Comparison of ENCODE assay signal across 20 cellular contexts in the genomic region with DNA sequence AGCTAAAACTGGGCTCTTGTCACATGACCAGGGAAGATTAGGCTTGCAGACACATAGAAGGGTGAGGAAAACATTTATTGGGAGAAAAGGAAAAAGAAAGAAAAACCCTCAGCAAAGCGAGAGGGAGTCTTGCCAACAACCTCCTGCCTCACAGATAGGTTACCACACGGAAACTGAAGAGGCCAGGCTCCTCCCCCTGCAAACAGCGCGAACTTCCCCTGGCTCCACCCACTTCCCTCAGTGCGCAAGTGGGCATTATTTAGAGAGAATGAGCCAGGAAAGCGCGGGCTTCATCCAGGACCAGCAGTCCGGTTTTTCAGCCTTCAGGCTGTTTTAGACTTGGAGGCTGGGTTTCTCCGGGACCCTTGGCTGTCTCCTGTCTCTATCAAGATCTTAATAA.
"Had no signal": no experiment of that assay in that cellular context is flagged by ENCODE, and none has a peak within 500 bp of the region (broad histone marks: within the 10 kb centered on the region; RNA-seq: fewer than 3 reads in every experiment).

No MANE protein-coding gene starts in this region.

- H3K36me3 Mint-ChIP-seq: activated CD4-positive, alpha-beta memory T cell treated with anti-CD3 and anti-CD28 coated beads for 36 hours; activated naive CD8-positive, alpha-beta T cell treated with anti-CD3 and anti-CD28 coated beads for 36 hours had no signal

- H3K4me3 ChIP-seq: K562, PC-9 had no signal

- H3K4me3 Mint-ChIP-seq: activated CD4-positive, alpha-beta memory T cell treated with anti-CD3 and anti-CD28 coated beads for 36 hours; activated CD4-positive, alpha-beta T cell treated with anti-CD3 and anti-CD28 coated beads, Interleukin-2, amount 10 ng/mL, durations not matched to agents 7 days and 5 days; activated naive CD4-positive, alpha-beta T cell treated with anti-CD3 and anti-CD28 coated beads for 36 hours; activated naive CD8-positive, alpha-beta T cell treated with anti-CD3 and anti-CD28 coated beads for 36 hours; activated T-helper 17 cell treated with anti-CD3 and anti-CD28 coated beads, Interleukin-2, amount 50 U/mL, for 72 hours; T-helper 17 cell had no signal

- H3K4me2 ChIP-seq: PC-9 had no signal

- DNase-seq: activated CD4-positive, alpha-beta memory T cell treated with anti-CD3 and anti-CD28 coated beads for 36 hours; activated CD4-positive, alpha-beta T cell treated with anti-CD3 and anti-CD28 coated beads, Interleukin-2, amount 10 ng/mL, durations not matched to agents 7 days and 5 days; activated CD4-positive, CD25-positive, alpha-beta regulatory T cell; activated CD8-positive, alpha-beta memory T cell treated with anti-CD3 and anti-CD28 coated beads for 24 hours; activated gamma-delta T cell; activated naive CD4-positive, alpha-beta T cell treated with anti-CD3 and anti-CD28 coated beads for 36 hours; activated naive CD8-positive, alpha-beta T cell treated with anti-CD3 and anti-CD28 coated beads for 36 hours; activated T-cell treated with anti-CD3 and anti-CD28 coated beads, Interleukin-2, amount 50 U/mL, for 48 hours; central memory CD4-positive, alpha-beta T cell; Karpas-422; MM.1S; NCI-H1930; NCI-H510A treated with DMSO at 0.1 percent for 48 hours; NCI-H69; PC-9; SHP77 treated with DMSO at 0.1 percent for 48 hours; T-helper 17 cell; T-helper 9 cell had no signal

- H3K27ac Mint-ChIP-seq: activated CD4-positive, alpha-beta memory T cell treated with anti-CD3 and anti-CD28 coated beads for 36 hours; activated CD4-positive, alpha-beta T cell treated with anti-CD3 and anti-CD28 coated beads, Interleukin-2, amount 10 ng/mL, durations not matched to agents 7 days and 5 days; activated naive CD4-positive, alpha-beta T cell treated with anti-CD3 and anti-CD28 coated beads for 36 hours; activated naive CD8-positive, alpha-beta T cell treated with anti-CD3 and anti-CD28 coated beads for 36 hours; activated T-helper 17 cell treated with anti-CD3 and anti-CD28 coated beads, Interleukin-2, amount 50 U/mL, for 72 hours; T-helper 17 cell had no signal

- ATAC-seq: activated T-helper 17 cell treated with anti-CD3 and anti-CD28 coated beads, Interleukin-2, amount 50 U/mL, for 72 hours; K562; T-helper 17 cell had no signal

- H3K27me3 Mint-ChIP-seq: activated CD4-positive, alpha-beta memory T cell treated with anti-CD3 and anti-CD28 coated beads for 36 hours; activated CD4-positive, alpha-beta T cell treated with anti-CD3 and anti-CD28 coated beads, Interleukin-2, amount 10 ng/mL, durations not matched to agents 7 days and 5 days; activated naive CD8-positive, alpha-beta T cell treated with anti-CD3 and anti-CD28 coated beads for 36 hours; activated T-helper 17 cell treated with anti-CD3 and anti-CD28 coated beads, Interleukin-2, amount 50 U/mL, for 72 hours had no signal

- H3K9me3 Mint-ChIP-seq: activated CD4-positive, alpha-beta T cell treated with anti-CD3 and anti-CD28 coated beads, Interleukin-2, amount 10 ng/mL, durations not matched to agents 7 days and 5 days had no signal

- H2AFZ ChIP-seq: PC-9 had no signal

- H3K4me1 Mint-ChIP-seq: activated CD4-positive, alpha-beta T cell treated with anti-CD3 and anti-CD28 coated beads, Interleukin-2, amount 10 ng/mL, durations not matched to agents 7 days and 5 days; activated naive CD8-positive, alpha-beta T cell treated with anti-CD3 and anti-CD28 coated beads for 36 hours; activated T-helper 17 cell treated with anti-CD3 and anti-CD28 coated beads, Interleukin-2, amount 50 U/mL, for 72 hours; T-helper 17 cell had no signal
